Comparison of ENCODE assay signal across 17 cellular contexts in the genomic region with DNA sequence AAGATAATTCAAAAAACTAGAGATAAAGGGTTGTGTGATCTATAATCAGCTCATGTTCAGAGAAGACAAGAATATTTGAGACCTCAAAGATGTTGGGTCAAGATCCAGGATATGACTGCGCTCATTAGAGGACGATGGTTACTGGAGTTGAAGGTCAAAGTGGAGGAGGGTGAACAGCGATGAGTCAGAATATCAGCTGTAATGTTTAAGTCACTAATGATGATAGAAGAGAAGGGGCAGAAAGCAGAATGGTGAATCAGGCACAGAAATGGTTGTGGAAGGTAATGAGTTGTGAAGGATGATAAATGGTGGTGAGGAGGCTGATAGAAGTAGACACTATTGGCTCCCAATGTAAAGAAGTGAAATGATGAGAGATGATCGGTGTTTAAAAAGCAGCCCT.
"Had no signal": no experiment of that assay in that cellular context is flagged by ENCODE, and none has a peak within 500 bp of the region (broad histone marks: within the 10 kb centered on the region; RNA-seq: fewer than 3 reads in every experiment).

No MANE protein-coding gene starts in this region.

- H3K27me3 ChIP-seq: right lobe of liver had no signal

- H3K27me3 Mint-ChIP-seq: activated T-helper 17 cell treated with anti-CD3 and anti-CD28 coated beads, Interleukin-2, amount 50 U/mL, for 72 hours; effector memory CD8-positive, alpha-beta T cell had no signal

- H3K27ac Mint-ChIP-seq: activated naive CD4-positive, alpha-beta T cell treated with anti-CD3 and anti-CD28 coated beads for 36 hours; activated T-helper 17 cell treated with anti-CD3 and anti-CD28 coated beads, Interleukin-2, amount 50 U/mL, for 72 hours; effector memory CD8-positive, alpha-beta T cell; nephron had no signal

- DNase-seq: activated CD4-positive, alpha-beta T cell treated with anti-CD3 and anti-CD28 coated beads for 48 hours; activated CD8-positive, alpha-beta memory T cell treated with anti-CD3 and anti-CD28 coated beads for 24 hours; activated naive CD4-positive, alpha-beta T cell treated with anti-CD3 and anti-CD28 coated beads for 36 hours; activated T-cell treated with anti-CD3 and anti-CD28 coated beads for 4 hours; central memory CD4-positive, alpha-beta T cell; effector memory CD8-positive, alpha-beta T cell; erythroblast; glutamatergic neuron; right lobe of liver; stimulated activated CD4-positive, alpha-beta T cell treated with anti-CD3 and anti-CD28 coated beads, Interleukin-12 subunit alpha, Interleukin-12 subunit beta, amount 100 ng/mL, for 4 hours; stimulated activated naive CD4-positive, alpha-beta T cell treated with Interleukin-2 at 50 U/mL for 16 hours; SW 1271; T-helper 9 cell; WERI-Rb-1 had no signal

- H3K4me3 ChIP-seq: prostate gland, right lobe of liver had no signal

- H3K4me1 Mint-ChIP-seq: activated T-helper 17 cell treated with anti-CD3 and anti-CD28 coated beads, Interleukin-2, amount 50 U/mL, for 72 hours; nephron had no signal

- H3K9me3 Mint-ChIP-seq: activated naive CD4-positive, alpha-beta T cell treated with anti-CD3 and anti-CD28 coated beads for 36 hours; nephron had no signal

- H3K4me3 Mint-ChIP-seq: activated naive CD4-positive, alpha-beta T cell treated with anti-CD3 and anti-CD28 coated beads for 36 hours; activated T-helper 17 cell treated with anti-CD3 and anti-CD28 coated beads, Interleukin-2, amount 50 U/mL, for 72 hours; effector memory CD8-positive, alpha-beta T cell; nephron had no signal

- H3K36me3 ChIP-seq: prostate gland, right lobe of liver, WERI-Rb-1 had no signal

- ATAC-seq: activated T-helper 17 cell treated with anti-CD3 and anti-CD28 coated beads, Interleukin-2, amount 50 U/mL, for 72 hours; effector memory CD8-positive, alpha-beta T cell; right lobe of liver had no signal
